8 cellular contexts compared by ENCODE assay signal in genomic region chrX:119755981-119756533, GRCh38. TPM values are rescaled to one million over a fixed set of nuclear protein-coding genes. Genes with fewer than 3 reads are reported as not detected.
DNase-seq lines count a peak whose midpoint lies in the region; ATAC-seq, FAIRE-seq and TF ChIP-seq lines count a peak whose summit lies in the region.

No MANE protein-coding gene starts in this region.

- no peaks in the 10 kb centered on the region for H3K9me2 ChIP-seq in SK-N-SH

- peak overlapping the region; percentile 55 for H3K4me2 ChIP-seq in DND-41 (ENCODE audit: insufficient read depth, low read length)
- no peak overlapping the region for H3K4me2 ChIP-seq in SK-N-SH

- H3K79me2 ChIP-seq in DND-41 (ENCODE audit: insufficient read depth, low read length) (no peaks in the 10 kb centered on the region), SK-N-SH (ENCODE audit: insufficient read depth) (no peaks in the 10 kb centered on the region)

- POLR2A ChIA-PET in SK-N-SH (lab: Yijun Ruan, JAX): no interaction called here

- H3K9ac ChIP-seq in DND-41 (ENCODE audit: low read depth, low read length) (peak overlapping the region; percentile 46), SK-N-SH (no peak overlapping the region)

- peak overlapping the region; percentile 32; the same call in 1 of the 2 replicates for H2AFZ ChIP-seq in DND-41 (ENCODE audit: low read depth, low read length)
- no peak overlapping the region for H2AFZ ChIP-seq in SK-N-SH (ENCODE audit: low read depth)

- H3K27ac ChIP-seq in DND-41 (ENCODE audit: low read length) (peak overlapping the region; percentile 86), KOPT-K1 (ENCODE audit: low read depth, low read length, poor library complexity, severe bottlenecking) (peak overlapping the region; percentile 86), neutrophil (peak overlapping the region; percentile 81), SK-N-SH (ENCODE audit: low read depth in 2 of 2, low read length in 1 of 2) (no peak overlapping the region)

- ATAC-seq in DND-41 (ENCODE audit: insufficient read depth, low read depth) (peak; percentile 89), GM21526 (IDR thresholded peaks at IDR 0.05; ENCODE audit: low FRiP score, unreplicated experiment) (peak; percentile 73)

- peak overlapping the region in 1 of 2 experiments; percentile 28; a peak in 2 of 4 replicates for H3K4me3 ChIP-seq in DND-41 (ENCODE audit: low read depth in 1 of 2, low read length in 2 of 2)
- peak overlapping the region; percentile 29 to 32 for H3K4me3 ChIP-seq in neutrophil (ENCODE audit: low read depth in 1 of 2, low read length in 1 of 2)
- H3K4me3 ChIP-seq in SK-N-SH (ENCODE audit: low read depth in 2 of 2, low read length in 1 of 2): no peak overlapping the region

- H3K4me1 ChIP-seq in DND-41 (ENCODE audit: insufficient read depth, low read length) (peaks cover 47% of the 10 kb centered on the region), neutrophil (ENCODE audit: control insufficient read depth in 1 of 2, insufficient read depth in 1 of 2, low read depth in 1 of 2, low read length in 1 of 2) (peaks cover 41 to 55% of the 10 kb centered on the region in 2 experiments), SK-N-SH (ENCODE audit: control insufficient read depth in 1 of 2, insufficient read depth in 2 of 2, low read depth in 1 of 2, low read length in 1 of 2) (no peaks in the 10 kb centered on the region)

- CTCF ChIA-PET in SK-N-SH (lab: Yijun Ruan, JAX): interaction anchor here (1.4 to 3.6 kb wide), 5 partner anchors 11 to 146 kb away, joined by 3 to 12 read pairs (median 4); no protein-coding TSS in a partner anchor

- no peaks in the 10 kb centered on the region for H3K27me3 ChIP-seq in DND-41 (ENCODE audit: insufficient read depth, low read length, poor library complexity)
- H3K27me3 ChIP-seq in neutrophil: no peaks in the 10 kb centered on the region
- H3K27me3 ChIP-seq in SK-N-SH (ENCODE audit: insufficient read depth): peaks cover 27% of the 10 kb centered on the region

- H3K36me3 ChIP-seq in DND-41 (ENCODE audit: insufficient read depth, low read length) (no peaks in the 10 kb centered on the region), KOPT-K1 (ENCODE audit: insufficient read depth, low read length) (no peaks in the 10 kb centered on the region), neutrophil (no peaks in the 10 kb centered on the region), SK-N-SH (replicated peaks in 1 of 2; ENCODE audit: control insufficient read depth in 1 of 2, insufficient read depth in 2 of 2, low read length in 1 of 2) (no peaks in the 10 kb centered on the region)

- DNase-seq in DND-41: peak; percentile 72
- DNase-seq in activated T-cell treated with anti-CD3 and anti-CD28 coated beads, Interleukin-2, amount 50 U/mL, for 1 hour: peak; percentile 28
- DNase-seq in NCI-H187 treated with DMSO at 0.1 percent for 48 hours (lab: John Stamatoyannopoulos, UW): no peak
- DNase-seq in urothelium cell line (ENCODE audit: low spot score): no peak
- DNase-seq in SK-N-SH: no peak

- no peaks in the 10 kb centered on the region for H3F3A ChIP-seq in SK-N-SH (replicated peaks; ENCODE audit: insufficient read depth)

- TF ChIP-seq EP300 in SK-N-SH (IDR thresholded peaks at IDR 0.05; ENCODE audit: borderline replicate concordance in 1 of 2, low read depth in 1 of 2, low read length in 1 of 2): no peak

- no peaks in the 10 kb centered on the region for H4K20me1 ChIP-seq in DND-41 (ENCODE audit: insufficient read depth, low read length)
- H4K20me1 ChIP-seq in SK-N-SH (ENCODE audit: insufficient read depth): no peaks in the 10 kb centered on the region

- H3K9me3 ChIP-seq in DND-41 (ENCODE audit: insufficient read depth, low read length, severe bottlenecking): no peaks in the 10 kb centered on the region
- no peaks in the 10 kb centered on the region for H3K9me3 ChIP-seq in KOPT-K1 (ENCODE audit: insufficient read depth, low read length, poor library complexity, severe bottlenecking)
- H3K9me3 ChIP-seq in neutrophil: no peaks in the 10 kb centered on the region
- no peaks in the 10 kb centered on the region for H3K9me3 ChIP-seq in SK-N-SH

- TF ChIP-seq RAD21 in SK-N-SH (IDR thresholded peaks at IDR 0.05; ENCODE audit: low read length): no peak

- WGBS in SK-N-SH (ENCODE audit: low lambda C conversion rate): 68% methylated on average over 7 of the region's 7 CpGs

- no peak for TF ChIP-seq CTCF in DND-41 (IDR thresholded peaks at IDR 0.05; ENCODE audit: borderline replicate concordance, extremely low read depth, low read length, poor library complexity, severe bottlenecking)
- no peak for TF ChIP-seq CTCF in neutrophil (IDR thresholded peaks at IDR 0.05)
- TF ChIP-seq CTCF in SK-N-SH (IDR thresholded peaks at IDR 0.05): no peak

- no peak for FAIRE-seq in urothelium cell line (lab: Jason Lieb, UNC)

TF ChIP-seq in SK-N-SH, 30 proteins besides CTCF, POLR2A, EP300 and RAD21:
- no peak for TF ChIP-seq FOXM1 (IDR thresholded peaks at IDR 0.05; ENCODE audit: low read depth)
- TF ChIP-seq CHD2 (IDR thresholded peaks at IDR 0.05; ENCODE audit: low read length, partially characterized antibody): no peak
- no peak for TF ChIP-seq TEAD4 (IDR thresholded peaks at IDR 0.05; ENCODE audit: borderline replicate concordance, insufficient read depth)
- TF ChIP-seq EZH2phosphoT487 (IDR thresholded peaks at IDR 0.05; ENCODE audit: borderline replicate concordance, low read depth): no peak
- TF ChIP-seq RCOR1 (IDR thresholded peaks at IDR 0.05; ENCODE audit: low read length): no peak
- no peak for TF ChIP-seq FOSL2 (IDR thresholded peaks at IDR 0.05; ENCODE audit: borderline replicate concordance, low read depth)
- TF ChIP-seq JUND (IDR thresholded peaks at IDR 0.05): no peak
- TF ChIP-seq USF1 (IDR thresholded peaks at IDR 0.05; ENCODE audit: borderline replicate concordance, low read depth): no peak
- no peak for TF ChIP-seq MAX (IDR thresholded peaks at IDR 0.05; ENCODE audit: low read depth)
- TF ChIP-seq USF2 (IDR thresholded peaks at IDR 0.05; ENCODE audit: borderline replicate concordance, low read depth, low read length): no peak
- no peak for TF ChIP-seq GABPA (IDR thresholded peaks at IDR 0.05; ENCODE audit: low read depth)
- TF ChIP-seq RFX5 (IDR thresholded peaks at IDR 0.05; ENCODE audit: low read length): no peak

RNA-seq across cellular contexts. Expression of gene SOWAHD, which starts 2.3 kb away (rescaled TPM):
- 0.20 and 0.32 TPM in 2 replicates for polyA plus RNA-seq in SK-N-SH (2012; rRNA removed)
- polyA plus RNA-seq in SK-N-SH (2012; cell fraction: cytosol; rRNA removed): 0.13 and 0.18 TPM in 2 replicates
- polyA plus RNA-seq in SK-N-SH (2012; cell fraction: nucleus; rRNA removed): 0.16 and 0.24 TPM in 2 replicates

RNA-seq across cellular contexts. Expression of gene RPL39, which starts 35.4 kb away (rescaled TPM):
- 4,443 and 5,368 TPM in 2 replicates for polyA plus RNA-seq in SK-N-SH (2012; rRNA removed)
- 7,639 and 8,806 TPM in 2 replicates for polyA plus RNA-seq in SK-N-SH (2012; cell fraction: cytosol; rRNA removed)
- 475 and 761 TPM in 2 replicates for polyA plus RNA-seq in SK-N-SH (2012; cell fraction: nucleus; rRNA removed)

Comparison
In these comparisons a context has a peak if more than half of its experiments do, and no peak if none do; other contexts are left out.
1. DNase-seq: peak in DND-41 (single experiment) and activated T-cell treated with anti-CD3 and anti-CD28 coated beads, Interleukin-2, amount 50 U/mL, for 1 hour (single experiment); none in NCI-H187 treated with DMSO at 0.1 percent for 48 hours (single experiment), urothelium cell line (single experiment) and SK-N-SH (single experiment).
2. H3K27ac ChIP-seq: peak in DND-41 (single experiment), KOPT-K1 (single experiment) and neutrophil (single experiment); none in SK-N-SH (0 of 2).
3. H3K4me3 ChIP-seq: peak in neutrophil (2 of 2); none in SK-N-SH (0 of 2).